In genomic region chr9:118271936-118272335, GRCh38 we compare ENCODE assay signal across 21 cellular contexts.
"Had no signal": no experiment of that assay in that cellular context is flagged by ENCODE, and none has a peak within 500 bp of the region (broad histone marks: within the 10 kb centered on the region; RNA-seq: fewer than 3 reads in every experiment).

No MANE protein-coding gene starts in this region.

- H3K9ac ChIP-seq: parathyroid adenoma had no signal

- H2AFZ ChIP-seq: parathyroid adenoma had no signal

- H3K9me3 ChIP-seq: left ventricle myocardium inferior, neutrophil, transverse colon had no signal

- ATAC-seq: activated CD8-positive, alpha-beta T cell treated with anti-CD3 and anti-CD28 coated beads for 36 hours; activated naive CD4-positive, alpha-beta T cell treated with anti-CD3 and anti-CD28 coated beads, Interleukin-2, amount 50 U/mL, for 72 hours; natural killer cell; WTC11 had no signal

- FAIRE-seq: endothelial cell of umbilical vein, kidney had no signal

- H3K4me1 ChIP-seq: left ventricle myocardium inferior, parathyroid adenoma, transverse colon had no signal

- H3K36me3 ChIP-seq: left ventricle myocardium inferior, neutrophil, transverse colon had no signal

- H3K4me3 ChIP-seq: left ventricle myocardium inferior, skin epidermis, transverse colon had no signal

- H3K27me3 ChIP-seq: neutrophil, transverse colon had no signal

- DNase-seq: activated CD4-positive, alpha-beta T cell treated with anti-CD3 and anti-CD28 coated beads for 48 hours; activated CD8-positive, alpha-beta memory T cell treated with anti-CD3 and anti-CD28 coated beads, Interleukin-2, amount 50 U/mL, for 4 hours; activated CD8-positive, alpha-beta T cell treated with anti-CD3 and anti-CD28 coated beads for 36 hours; activated gamma-delta T cell; activated T-cell treated with anti-CD3 and anti-CD28 coated beads, Interleukin-2, amount 50 U/mL, for 48 hours; effector CD8-positive, alpha-beta T cell; foreskin fibroblast; hippocampal formation; kidney; left ventricle myocardium inferior; natural killer cell; retina; stimulated activated CD4-positive, alpha-beta T cell treated with anti-CD3 and anti-CD28 coated beads, Interleukin-4, amount 100 ng/mL, for 24 hours; stimulated activated naive CD4-positive, alpha-beta T cell; transverse colon had no signal

- H3K27ac ChIP-seq: left ventricle myocardium inferior, neutrophil, parathyroid adenoma, skin epidermis, transverse colon had no signal
